15 cellular contexts compared by ENCODE assay signal in genomic region chr5:167777746-167778145, GRCh38.
DNase-seq lines count a peak whose midpoint lies in the region; ATAC-seq, FAIRE-seq and TF ChIP-seq lines count a peak whose summit lies in the region.
"Had no signal": no experiment of that assay in that cellular context is flagged by ENCODE, and none has a peak within 500 bp of the region (broad histone marks: within the 10 kb centered on the region; RNA-seq: fewer than 3 reads in every experiment).

No MANE protein-coding gene starts in this region.

- H3K4me3 ChIP-seq in AG10803 (ENCODE audit: low read length) (no peak overlapping the region), bronchial epithelial cell (ENCODE audit: low read depth, low read length) (no peak overlapping the region), osteoblast (ENCODE audit: insufficient read depth, low read length) (no peak overlapping the region), thyroid gland (replicated peaks in 1 of 3) (no peak overlapping the region)
- H3K4me3 ChIP-seq: A549 had no signal

- H3K27me3 ChIP-seq in bronchial epithelial cell (ENCODE audit: control insufficient read depth, insufficient read depth, low read length) = no peaks in the 10 kb centered on the region
- H3K27me3 ChIP-seq in osteoblast (ENCODE audit: insufficient read depth, low read length) = no peaks in the 10 kb centered on the region
- no peaks in the 10 kb centered on the region for H3K27me3 ChIP-seq in thyroid gland

- intact Hi-C loops in thyroid gland (cut with DNase I) = no loop called here

- H3K4me2 ChIP-seq in osteoblast (ENCODE audit: insufficient read depth, low read length) = no peak overlapping the region
- H3K4me2 ChIP-seq: A549 had no signal

- FAIRE-seq in bronchial epithelial cell (lab: Jason Lieb, UNC) = no peak
- FAIRE-seq: A549 had no signal

- TF ChIP-seq CTCF in AG10803 (conservative IDR thresholded peaks at IDR 0.05; ENCODE audit: low read length) (no peak), bronchial epithelial cell (IDR thresholded peaks at IDR 0.05; ENCODE audit: insufficient read depth, low read length, severe bottlenecking) (no peak), osteoblast (IDR thresholded peaks at IDR 0.05; ENCODE audit: extremely low read depth, low read depth, low read length) (no peak), thyroid gland (IDR thresholded peaks at IDR 0.05) (no peak)

- no peaks in the 10 kb centered on the region for H3K79me2 ChIP-seq in osteoblast (ENCODE audit: insufficient read depth, low read length)

- no peaks in the 10 kb centered on the region for H4K20me1 ChIP-seq in osteoblast (ENCODE audit: insufficient read depth, low read length)

- TF ChIP-seq POLR2A in thyroid gland (IDR thresholded peaks at IDR 0.05) = no peak

- ATAC-seq in HG02642 (IDR thresholded peaks at IDR 0.05; ENCODE audit: poor library complexity, unreplicated experiment) = no peak
- ATAC-seq: A549, HCT116 had no signal

- 76 to 82% methylated on average over 1 of the region's 1 CpG for WGBS in thyroid gland, 2 donors

- no peak overlapping the region for H2AFZ ChIP-seq in osteoblast (ENCODE audit: low read length)

- DNase-seq in AG10803 (ENCODE audit: low read depth) = peak; percentile 96
- peak; percentile 51 for DNase-seq in LHCN-M2 (ENCODE audit: low read depth)
- peak; percentile 77 for DNase-seq in bronchial epithelial cell (ENCODE audit: low read depth)
- no peak for DNase-seq in osteoblast (ENCODE audit: insufficient read length, low spot score, missing footprints)
- no peak for DNase-seq in NCI-H524 treated with DMSO at 0.1 percent for 48 hours (lab: John Stamatoyannopoulos, UW)
- DNase-seq in thyroid gland = no peak
- DNase-seq: Caco-2; CD4-positive, CD25-positive, alpha-beta regulatory T cell; NCI-H1092; NCI-H146; NCI-H2081 treated with DMSO at 0.1 percent for 48 hours; NCI-H510A had no signal

- H3K4me1 ChIP-seq in osteoblast (ENCODE audit: insufficient read depth, low read length) (peaks cover 12% of the 10 kb centered on the region), thyroid gland (peaks cover 2 to 6% of the 10 kb centered on the region in 2 donors)
- H3K4me1 ChIP-seq: A549, Caco-2 had no signal

- H3K36me3 ChIP-seq in bronchial epithelial cell (ENCODE audit: control insufficient read depth, insufficient read depth, low read length) (no peaks in the 10 kb centered on the region), osteoblast (ENCODE audit: insufficient read depth, low read length) (no peaks in the 10 kb centered on the region), thyroid gland (no peaks in the 10 kb centered on the region)

- H3K27ac ChIP-seq in osteoblast (ENCODE audit: low read depth, low read length) (peak overlapping the region; percentile 4), thyroid gland (no peak overlapping the region)
- H3K27ac ChIP-seq: A549 had no signal

- H3K9me3 ChIP-seq in osteoblast (ENCODE audit: low read depth, low read length) (no peaks in the 10 kb centered on the region), thyroid gland (no peaks in the 10 kb centered on the region)
- H3K9me3 ChIP-seq: A549, Caco-2 had no signal

Comparison
In these comparisons a context has a peak if more than half of its experiments do, and no peak if none do; other contexts are left out.
1. DNase-seq: peak in AG10803 (single experiment), LHCN-M2 (single experiment) and bronchial epithelial cell (single experiment); none in osteoblast (single experiment), NCI-H524 treated with DMSO at 0.1 percent for 48 hours (single experiment) and thyroid gland (0 of 2).